40 cellular contexts compared by ENCODE assay signal in the genomic region with DNA sequence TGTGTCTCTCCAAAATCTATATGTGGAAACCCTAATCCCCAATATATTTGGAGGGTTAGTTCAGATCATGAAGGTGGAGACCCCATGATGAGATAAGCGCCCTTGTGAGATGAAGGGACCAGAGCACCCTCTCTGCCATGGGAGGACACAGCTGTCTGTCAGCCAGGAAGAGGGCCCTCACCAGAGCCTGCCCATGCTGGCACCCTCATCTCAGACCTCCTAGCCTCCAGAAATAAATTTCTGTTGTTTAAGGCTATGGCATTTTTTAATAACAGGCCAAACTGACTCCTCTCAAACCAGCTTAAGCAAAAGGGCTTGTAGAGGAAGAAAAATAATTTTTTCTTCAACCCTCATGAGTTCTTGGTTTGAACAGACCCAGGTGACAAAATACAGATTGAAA.
"Had no signal": no experiment of that assay in that cellular context is flagged by ENCODE, and none has a peak within 500 bp of the region (broad histone marks: within the 10 kb centered on the region; RNA-seq: fewer than 3 reads in every experiment).

No MANE protein-coding gene starts in this region.

- H3K27me3 Mint-ChIP-seq: activated naive CD4-positive, alpha-beta T cell treated with anti-CD3 and anti-CD28 coated beads, Interleukin-2, amount 50 U/mL, for 24 hours had no signal

- H3K27ac Mint-ChIP-seq: activated CD4-positive, alpha-beta T cell treated with anti-CD3 and anti-CD28 coated beads, Interleukin-2, amount 10 ng/mL, durations not matched to agents 24 days and 14 days; activated CD8-positive, alpha-beta T cell treated with anti-CD3 and anti-CD28 coated beads, Interleukin-2, amount 10 ng/mL, durations not matched to agents 7 days and 5 days; activated naive CD4-positive, alpha-beta T cell treated with anti-CD3 and anti-CD28 coated beads, Interleukin-2, amount 50 U/mL, for 24 hours; activated naive CD8-positive, alpha-beta T cell treated with anti-CD3 and anti-CD28 coated beads, Interleukin-2, amount 10 ng/mL, durations not matched to agents 7 days and 5 days; activated T-cell treated with anti-CD3 and anti-CD28 coated beads, Interleukin-2, amount 50 U/mL, for 24 hours; activated T-helper 2 cell treated with anti-CD3 and anti-CD28 coated beads, Interferon-gamma antibody, Interleukin-2, Interleukin-4, amounts not matched to agents 10 μg/mL and 5 μg/mL and 100 μg/mL, durations not matched to agents 14 hours and 24 hours and 36 hours had no signal

- DNase-seq: activated CD4-positive, alpha-beta T cell treated with anti-CD3 and anti-CD28 coated beads for 1 hour; activated CD4-positive, alpha-beta T cell treated with anti-CD3 and anti-CD28 coated beads, Interleukin-2, amount 10 ng/mL, durations not matched to agents 24 days and 14 days; activated CD4-positive, alpha-beta T cell treated with anti-CD3 and anti-CD28 coated beads, Interleukin-2, amount 50 U/mL, for 4 hours; activated CD4-positive, CD25-positive, alpha-beta regulatory T cell; activated CD8-positive, alpha-beta T cell treated with anti-CD3 and anti-CD28 coated beads, Interleukin-2, amount 10 ng/mL, durations not matched to agents 7 days and 5 days; activated gamma-delta T cell; activated naive CD4-positive, alpha-beta T cell treated with Interleukin-2 at 50 U/mL for 16 hours; activated naive CD8-positive, alpha-beta T cell treated with anti-CD3 and anti-CD28 coated beads, Interleukin-2, amount 10 ng/mL, durations not matched to agents 7 days and 5 days; activated T-cell treated with anti-CD3 and anti-CD28 coated beads, Interleukin-2, amount 50 U/mL, for 24 hours; amygdala; body of pancreas; caudate nucleus; cerebellar nuclear complex; Kasumi-1; MM.1S; MV-4-11; NCI-H1092; NCI-H1417; NCI-H146; NCI-H187; NCI-H2029 treated with DMSO at 0.1 percent for 48 hours; NCI-H2107; NCI-H2171; NCI-H510A; NCI-H748 treated with DMSO at 0.1 percent for 48 hours; NK-92 treated with Interleukin-12 subunit alpha and Interleukin-12 subunit beta, amount 100 ng/mL, for 24 hours; PC-3; SIG-M5; T-helper 1 cell; T-helper 2 cell; T-helper 9 cell had no signal

- H3K36me3 ChIP-seq: ascending aorta had no signal

- H3K4me3 ChIP-seq: ascending aorta, body of pancreas had no signal

- ATAC-seq: activated CD8-positive, alpha-beta T cell treated with anti-CD3 and anti-CD28 coated beads, Interleukin-2, amount 10 ng/mL, durations not matched to agents 7 days and 5 days; body of pancreas; PC-3; Right ventricle myocardium inferior; SK-N-SH treated with all-trans-retinoic acid at 6 μM for 48 hours had no signal

- H3K36me3 Mint-ChIP-seq: activated naive CD4-positive, alpha-beta T cell treated with anti-CD3 and anti-CD28 coated beads, Interleukin-2, amount 50 U/mL, for 24 hours; activated naive CD8-positive, alpha-beta T cell treated with anti-CD3 and anti-CD28 coated beads, Interleukin-2, amount 10 ng/mL, durations not matched to agents 7 days and 5 days had no signal

- H3K27ac ChIP-seq: ascending aorta, body of pancreas, RWPE1, VCaP had no signal

- H3K9me3 Mint-ChIP-seq: activated CD4-positive, alpha-beta T cell treated with anti-CD3 and anti-CD28 coated beads, Interleukin-2, amount 10 ng/mL, durations not matched to agents 24 days and 14 days; activated naive CD4-positive, alpha-beta T cell treated with anti-CD3 and anti-CD28 coated beads, Interleukin-2, amount 50 U/mL, for 24 hours; activated naive CD8-positive, alpha-beta T cell treated with anti-CD3 and anti-CD28 coated beads, Interleukin-2, amount 10 ng/mL, durations not matched to agents 7 days and 5 days; activated T-cell treated with anti-CD3 and anti-CD28 coated beads, Interleukin-2, amount 50 U/mL, for 24 hours; activated T-helper 2 cell treated with anti-CD3 and anti-CD28 coated beads, Interferon-gamma antibody, Interleukin-2, Interleukin-4, amounts not matched to agents 10 μg/mL and 5 μg/mL and 100 μg/mL, durations not matched to agents 14 hours and 24 hours and 36 hours had no signal

- H3K27me3 ChIP-seq: ascending aorta, body of pancreas had no signal

- H3K4me1 ChIP-seq: body of pancreas had no signal

- FAIRE-seq: bronchial epithelial cell, RCC 7860 had no signal

- H3K4me1 Mint-ChIP-seq: activated CD4-positive, alpha-beta T cell treated with anti-CD3 and anti-CD28 coated beads, Interleukin-2, amount 10 ng/mL, durations not matched to agents 24 days and 14 days; activated naive CD4-positive, alpha-beta T cell treated with anti-CD3 and anti-CD28 coated beads, Interleukin-2, amount 50 U/mL, for 24 hours; activated naive CD8-positive, alpha-beta T cell treated with anti-CD3 and anti-CD28 coated beads, Interleukin-2, amount 10 ng/mL, durations not matched to agents 7 days and 5 days had no signal

- H3K4me3 Mint-ChIP-seq: activated CD4-positive, alpha-beta T cell treated with anti-CD3 and anti-CD28 coated beads, Interleukin-2, amount 10 ng/mL, durations not matched to agents 24 days and 14 days; activated CD8-positive, alpha-beta T cell treated with anti-CD3 and anti-CD28 coated beads, Interleukin-2, amount 10 ng/mL, durations not matched to agents 7 days and 5 days; activated naive CD4-positive, alpha-beta T cell treated with anti-CD3 and anti-CD28 coated beads, Interleukin-2, amount 50 U/mL, for 24 hours; activated naive CD8-positive, alpha-beta T cell treated with anti-CD3 and anti-CD28 coated beads, Interleukin-2, amount 10 ng/mL, durations not matched to agents 7 days and 5 days; activated T-cell treated with anti-CD3 and anti-CD28 coated beads, Interleukin-2, amount 50 U/mL, for 24 hours had no signal

- H3K9me3 ChIP-seq: ascending aorta, body of pancreas had no signal
